ENCODE assay signal across 17 cellular contexts in the genomic region with DNA sequence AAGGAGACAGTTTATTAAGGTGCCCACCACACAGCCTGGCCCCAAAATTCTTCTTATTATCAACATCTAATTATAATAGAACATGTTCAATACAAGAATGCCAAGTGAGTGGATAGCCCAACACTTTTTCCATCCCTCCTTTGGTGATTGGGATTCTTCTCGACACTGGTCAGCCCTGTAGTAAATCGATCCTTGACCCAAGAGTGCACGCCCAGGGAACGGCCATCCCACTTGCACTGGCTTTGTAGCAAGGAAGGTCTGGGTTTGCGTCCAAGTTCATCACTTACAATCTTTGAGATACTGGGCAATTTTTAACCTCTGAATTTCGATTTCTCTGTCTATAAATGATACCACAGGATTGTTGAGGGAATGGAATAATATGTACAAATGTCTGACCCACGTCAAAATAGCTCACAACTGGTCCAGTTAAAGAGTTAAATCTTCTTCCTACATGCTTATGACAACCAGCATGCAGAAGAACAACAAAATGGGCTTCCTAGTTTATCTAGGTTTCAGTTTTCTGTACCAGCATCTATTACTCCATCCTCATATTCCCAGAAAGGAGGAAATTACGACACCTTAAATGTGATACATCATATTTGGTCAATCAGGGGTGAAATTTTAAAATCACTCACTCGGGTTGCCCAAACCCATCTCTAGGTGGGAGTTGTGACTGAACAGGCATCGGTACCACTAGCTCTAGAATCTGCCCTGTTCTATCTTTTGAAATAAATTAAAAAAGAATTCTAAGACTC.
A peak's percentile ranks its signal among the peaks of the same experiment; 100 is the strongest.
DNase-seq lines count a peak whose midpoint lies in the region; ATAC-seq and TF ChIP-seq lines count a peak whose summit lies in the region.
"Had no signal": no experiment of that assay in that cellular context is flagged by ENCODE, and none has a peak within 500 bp of the region (broad histone marks: within the 10 kb centered on the region; RNA-seq: fewer than 3 reads in every experiment).

No MANE protein-coding gene starts in this region.

- POLR2A ChIA-PET in IMR-90 (lab: Charles Lee; ENCODE audit: unreplicated experiment) = no interaction called here

- H3K27ac ChIP-seq in IMR-90 (ENCODE audit: insufficient read depth, low read length) (no peak overlapping the region), upper lobe of right lung (no peak overlapping the region)

- TF ChIP-seq POLR2A in IMR-90 (IDR thresholded peaks at IDR 0.05; ENCODE audit: low read depth, low read length) = no peak

- H2AK9ac ChIP-seq in IMR-90 (replicated peaks; ENCODE audit: low read depth, low read length, poor library complexity) = no peak overlapping the region

- peaks cover 68 to 94% of the 10 kb centered on the region in 2 experiments for H3K79me1 ChIP-seq in IMR-90 (ENCODE audit: low read depth in 1 of 2, low read length in 2 of 2)

- no peak for TF ChIP-seq RAD21 in IMR-90 (IDR thresholded peaks at IDR 0.05; ENCODE audit: low read length)

- no peak for DNase-seq in activated naive CD4-positive, alpha-beta T cell treated with anti-CD3 and anti-CD28 coated beads, Interleukin-2, amount 50 U/mL, for 72 hours (ENCODE audit: low spot score in 2 of 2)
- DNase-seq in IMR-90 = no peak
- peak; percentile 39 for DNase-seq in fibroblast of villous mesenchyme (ENCODE audit: low read depth)
- DNase-seq in upper lobe of right lung = no peak
- DNase-seq in T-helper 17 cell = no peak
- DNase-seq: AML-193; CD4-positive, alpha-beta memory T cell; DMS79 treated with DMSO at 0.1 percent for 48 hours; HCEC 1CT; NCI-H1092 treated with DMSO at 0.1 percent for 48 hours; NCI-H1694 treated with DMSO at 0.1 percent for 48 hours; NCI-H446 treated with DMSO at 0.1 percent for 48 hours; NCI-H82; SHP77 treated with DMSO at 0.1 percent for 48 hours had no signal

- H4K8ac ChIP-seq in IMR-90 (ENCODE audit: low read depth in 2 of 2, low read length in 2 of 2) = no peak overlapping the region; a peak in 1 of 4 replicates

- no peak overlapping the region for H2BK120ac ChIP-seq in IMR-90 (ENCODE audit: low read depth, low read length)

- dilution Hi-C loops in IMR-90 (cut with HindIII; ENCODE audit: low sequenced_read_pairs, unreplicated experiment) = no loop called here

- H4K91ac ChIP-seq in IMR-90 (ENCODE audit: insufficient read depth, low read depth, low read length) = no peak overlapping the region

- H2AK5ac ChIP-seq in IMR-90 (ENCODE audit: low read depth, low read length) = no peak overlapping the region

- no peak overlapping the region for H3K18ac ChIP-seq in IMR-90 (ENCODE audit: low read depth, low read length)

- H3K9me3 ChIP-seq in IMR-90 (ENCODE audit: control insufficient read depth, insufficient read depth, low read length) (no peaks in the 10 kb centered on the region), upper lobe of right lung (no peaks in the 10 kb centered on the region), T-helper 17 cell (ENCODE audit: control insufficient read depth, low read length, poor library complexity, severe bottlenecking) (no peaks in the 10 kb centered on the region)

- no peak overlapping the region for H3K4me3 ChIP-seq in IMR-90 (ENCODE audit: insufficient read depth, low read depth, low read length)
- H3K4me3 ChIP-seq in fibroblast of villous mesenchyme (ENCODE audit: low read depth, low read length) = no peak overlapping the region
- no peak overlapping the region for H3K4me3 ChIP-seq in upper lobe of right lung

- H3K4me3 Mint-ChIP-seq in activated naive CD4-positive, alpha-beta T cell treated with anti-CD3 and anti-CD28 coated beads, Interleukin-2, amount 50 U/mL, for 24 hours = no peak overlapping the region
- H3K4me3 Mint-ChIP-seq in activated T-helper 17 cell treated with anti-CD3 and anti-CD28 coated beads, Interleukin-2, amount 50 U/mL, for 72 hours = no peak overlapping the region
- H3K4me3 Mint-ChIP-seq in T-helper 17 cell = no peak overlapping the region
- H3K4me3 Mint-ChIP-seq: CD4-positive, alpha-beta memory T cell; IgD-negative memory B cell had no signal

- H3K36me3 ChIP-seq in IMR-90 (ENCODE audit: control insufficient read depth, insufficient read depth, low read length) (peaks cover 51% of the 10 kb centered on the region), upper lobe of right lung (peaks cover 37% of the 10 kb centered on the region)

- no peak overlapping the region for H2AFZ ChIP-seq in IMR-90 (replicated peaks; ENCODE audit: low read length, poor library complexity)

- no peaks in the 10 kb centered on the region for H3K27me3 Mint-ChIP-seq in activated naive CD4-positive, alpha-beta T cell treated with anti-CD3 and anti-CD28 coated beads, Interleukin-2, amount 50 U/mL, for 24 hours
- H3K27me3 Mint-ChIP-seq in activated T-helper 17 cell treated with anti-CD3 and anti-CD28 coated beads, Interleukin-2, amount 50 U/mL, for 72 hours = no peaks in the 10 kb centered on the region
- H3K27me3 Mint-ChIP-seq in T-helper 17 cell = no peaks in the 10 kb centered on the region
- H3K27me3 Mint-ChIP-seq: CD4-positive, alpha-beta memory T cell; IgD-negative memory B cell had no signal

- intact Hi-C loops in IMR-90 (cut with micrococcal nuclease) (no loop called here), upper lobe of right lung (cut with DNase I) (no loop called here)

- no peaks in the 10 kb centered on the region for H3K27me3 ChIP-seq in IMR-90 (ENCODE audit: control insufficient read depth, insufficient read depth, low read length)
- H3K27me3 ChIP-seq in upper lobe of right lung = no peaks in the 10 kb centered on the region

- H3K23ac ChIP-seq in IMR-90 (ENCODE audit: low read depth, low read length) = no peak overlapping the region

- CTCF ChIA-PET in IMR-90 (lab: Yijun Ruan, JAX) = interaction anchor here (0.7 kb wide), 1 partner anchor 825 kb away, joined by 3 read pairs; no protein-coding TSS in a partner anchor

- H3K9ac ChIP-seq in IMR-90 (ENCODE audit: low read depth, low read length) = no peak overlapping the region

- peaks cover 50% of the 10 kb centered on the region for H3K36me3 Mint-ChIP-seq in activated naive CD4-positive, alpha-beta T cell treated with anti-CD3 and anti-CD28 coated beads, Interleukin-2, amount 50 U/mL, for 24 hours
- peaks cover 49 to 66% of the 10 kb centered on the region in 2 donors for H3K36me3 Mint-ChIP-seq in activated naive CD4-positive, alpha-beta T cell treated with anti-CD3 and anti-CD28 coated beads, Interleukin-2, amount 50 U/mL, for 72 hours
- H3K36me3 Mint-ChIP-seq in activated T-helper 17 cell treated with anti-CD3 and anti-CD28 coated beads, Interleukin-2, amount 50 U/mL, for 72 hours (ENCODE audit: low read depth) = peaks cover 100% of the 10 kb centered on the region
- H3K36me3 Mint-ChIP-seq in T-helper 17 cell (ENCODE audit: low read depth) = peaks cover 7% of the 10 kb centered on the region

- peaks cover 22% of the 10 kb centered on the region for H3K9me1 ChIP-seq in IMR-90 (ENCODE audit: insufficient read depth, low read length)

- WGBS in IMR-90 (ENCODE audit: extremely low coverage in 2 of 2, insufficient read length in 1 of 2), 2 experiments = no CpG with 5 or more reads among the region's 10 CpGs

- peaks cover 9% of the 10 kb centered on the region for H3K4me1 ChIP-seq in IMR-90 (ENCODE audit: control insufficient read depth, insufficient read depth, low read length)
- H3K4me1 ChIP-seq in upper lobe of right lung = peaks cover 9% of the 10 kb centered on the region

- H3K4ac ChIP-seq in IMR-90 (ENCODE audit: low read depth, low read length) = no peak overlapping the region

- no peak overlapping the region for H3K14ac ChIP-seq in IMR-90 (replicated peaks; ENCODE audit: low read depth, low read length)

- no peak overlapping the region for H2BK20ac ChIP-seq in IMR-90 (ENCODE audit: low read depth, low read length)

- in situ Hi-C loops in IMR-90 (cut with MboI; ENCODE audit: low sequenced_read_pairs) = no loop called here

- no peak overlapping the region for H3K4me2 ChIP-seq in IMR-90 (ENCODE audit: low read depth, low read length)

- TF ChIP-seq CTCF in IMR-90 (conservative IDR thresholded peaks at IDR 0.05; ENCODE audit: low read depth, low read length) (no peak), fibroblast of villous mesenchyme (IDR thresholded peaks at IDR 0.05; ENCODE audit: insufficient read depth, low read depth, low read length) (no peak), upper lobe of right lung (IDR thresholded peaks at IDR 0.05) (no peak)

- H3K4me1 Mint-ChIP-seq in activated naive CD4-positive, alpha-beta T cell treated with anti-CD3 and anti-CD28 coated beads, Interleukin-2, amount 50 U/mL, for 24 hours = peaks cover 15% of the 10 kb centered on the region
- H3K4me1 Mint-ChIP-seq in activated T-helper 17 cell treated with anti-CD3 and anti-CD28 coated beads, Interleukin-2, amount 50 U/mL, for 72 hours = peaks cover 14% of the 10 kb centered on the region
- H3K4me1 Mint-ChIP-seq in T-helper 17 cell = peaks cover 18% of the 10 kb centered on the region
- H3K4me1 Mint-ChIP-seq: IgD-negative memory B cell had no signal

- no peak overlapping the region for H2BK15ac ChIP-seq in IMR-90 (ENCODE audit: low read depth, low read length)

- peak overlapping the region; percentile 34 for H2BK5ac ChIP-seq in IMR-90 (ENCODE audit: low read depth, low read length, poor library complexity, severe bottlenecking)

- peaks cover 4% of the 10 kb centered on the region for H3K9me3 Mint-ChIP-seq in activated naive CD4-positive, alpha-beta T cell treated with anti-CD3 and anti-CD28 coated beads, Interleukin-2, amount 50 U/mL, for 24 hours
- H3K9me3 Mint-ChIP-seq in activated naive CD4-positive, alpha-beta T cell treated with anti-CD3 and anti-CD28 coated beads, Interleukin-2, amount 50 U/mL, for 72 hours = peaks cover 0 to 6% of the 10 kb centered on the region in 2 donors
- no peaks in the 10 kb centered on the region for H3K9me3 Mint-ChIP-seq in activated T-helper 17 cell treated with anti-CD3 and anti-CD28 coated beads, Interleukin-2, amount 50 U/mL, for 72 hours
- H3K9me3 Mint-ChIP-seq: IgD-negative memory B cell had no signal

- H4K20me1 ChIP-seq in IMR-90 (ENCODE audit: insufficient read depth, low read length) = peaks cover 39% of the 10 kb centered on the region

- peak overlapping the region; percentile 46 for H3K27ac Mint-ChIP-seq in activated naive CD4-positive, alpha-beta T cell treated with anti-CD3 and anti-CD28 coated beads, Interleukin-2, amount 50 U/mL, for 24 hours
- no peak overlapping the region for H3K27ac Mint-ChIP-seq in activated naive CD4-positive, alpha-beta T cell treated with anti-CD3 and anti-CD28 coated beads, Interleukin-2, amount 50 U/mL, for 72 hours
- H3K27ac Mint-ChIP-seq in activated T-helper 17 cell treated with anti-CD3 and anti-CD28 coated beads, Interleukin-2, amount 50 U/mL, for 72 hours = no peak overlapping the region
- H3K27ac Mint-ChIP-seq in T-helper 17 cell = no peak overlapping the region
- H3K27ac Mint-ChIP-seq: IgD-negative memory B cell had no signal

- BruUV-seq in IMR-90 (replicated peaks; lab: Mats Ljungman, UMichigan) = no TSS peak

- no peak overlapping the region for H3K56ac ChIP-seq in IMR-90 (ENCODE audit: extremely low read depth, insufficient read depth, low read length)

- ATAC-seq in activated naive CD4-positive, alpha-beta T cell treated with anti-CD3 and anti-CD28 coated beads, Interleukin-2, amount 50 U/mL, for 72 hours = no peak
- ATAC-seq in IMR-90 (ENCODE audit: low read depth) = no peak
- peak; percentile 37 for ATAC-seq in upper lobe of right lung
- no peak for ATAC-seq in activated T-helper 17 cell treated with anti-CD3 and anti-CD28 coated beads, Interleukin-2, amount 50 U/mL, for 72 hours (replicated peaks)
- no peak for ATAC-seq in T-helper 17 cell

- H4K5ac ChIP-seq in IMR-90 (ENCODE audit: low read depth, low read length) = no peak overlapping the region
